ENCODE assay signal across 9 cellular contexts in the genomic region with DNA sequence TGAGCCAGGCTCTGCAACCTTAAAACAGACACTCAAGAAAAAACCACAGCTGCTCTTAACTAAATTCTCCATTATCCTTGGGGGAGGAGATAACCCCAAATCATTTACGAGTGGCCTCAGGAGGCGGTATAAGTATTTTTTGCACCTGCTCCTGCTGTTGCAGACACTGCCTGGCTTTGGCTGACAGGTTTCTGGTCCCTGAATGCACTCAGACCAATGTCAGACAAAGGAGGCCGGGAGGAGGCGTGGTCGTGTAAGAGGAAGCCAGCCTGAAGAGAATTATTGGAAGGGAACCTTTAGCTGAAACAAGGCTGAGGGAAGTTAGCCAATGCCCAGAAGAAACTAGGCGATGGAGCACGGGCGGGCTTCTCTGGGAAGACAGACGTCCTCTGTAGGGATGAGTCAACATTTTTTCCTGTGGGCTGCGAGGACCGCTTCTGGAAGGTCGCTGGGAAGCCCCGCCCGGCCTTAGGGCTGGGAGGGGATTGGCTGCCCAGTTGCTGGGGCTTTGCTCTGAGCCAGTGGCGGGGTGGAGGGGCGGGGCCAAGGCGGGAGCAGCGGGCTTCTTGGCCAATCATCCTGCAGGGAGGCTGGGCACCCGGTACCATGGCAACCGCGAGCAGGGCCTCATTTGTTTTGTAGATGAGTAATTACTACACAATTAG.
A peak's percentile ranks its signal among the peaks of the same experiment; 100 is the strongest.
DNase-seq lines count a peak whose midpoint lies in the region; ATAC-seq and TF ChIP-seq lines count a peak whose summit lies in the region.
"Had no signal": no experiment of that assay in that cellular context is flagged by ENCODE, and none has a peak within 500 bp of the region (broad histone marks: within the 10 kb centered on the region; RNA-seq: fewer than 3 reads in every experiment).

No MANE protein-coding gene starts in this region.

- peak overlapping the region; percentile 61 to 88 (median 82) for H3K27ac ChIP-seq in stomach

- H3K9me3 ChIP-seq in stomach, result no peaks in the 10 kb centered on the region
- H3K9me3 ChIP-seq: HAP-1 had no signal

- H3K4me3 ChIP-seq in stomach, result peak overlapping the region; percentile 29 to 39 (median 34)
- H3K4me3 ChIP-seq: HAP-1 had no signal

- no peak overlapping the region for H3K27ac Mint-ChIP-seq in activated CD8-positive, alpha-beta T cell treated with anti-CD3 and anti-CD28 coated beads, Interleukin-2, amount 10 ng/mL, durations not matched to agents 7 days and 5 days

- H3K4me3 Mint-ChIP-seq in activated CD8-positive, alpha-beta T cell treated with anti-CD3 and anti-CD28 coated beads, Interleukin-2, amount 10 ng/mL, durations not matched to agents 7 days and 5 days, result no peak overlapping the region

- no peaks in the 10 kb centered on the region for H3K27me3 ChIP-seq in stomach

- no peak for TF ChIP-seq EP300 in stomach (IDR thresholded peaks at IDR 0.05)

- H3K9me3 Mint-ChIP-seq in activated CD8-positive, alpha-beta T cell treated with anti-CD3 and anti-CD28 coated beads, Interleukin-2, amount 10 ng/mL, durations not matched to agents 7 days and 5 days (ENCODE audit: insufficient read depth), result no peaks in the 10 kb centered on the region

- H3K27me3 Mint-ChIP-seq in activated CD8-positive, alpha-beta T cell treated with anti-CD3 and anti-CD28 coated beads, Interleukin-2, amount 10 ng/mL, durations not matched to agents 7 days and 5 days (ENCODE audit: low read depth), result no peaks in the 10 kb centered on the region

- peak in 1 of 7 experiments; percentile 13 for TF ChIP-seq CTCF in stomach (IDR thresholded peaks at IDR 0.05)

- ATAC-seq in HG02840 (IDR thresholded peaks at IDR 0.05; ENCODE audit: low FRiP score, unreplicated experiment) (peak; percentile 58), HG03135 (IDR thresholded peaks at IDR 0.05; ENCODE audit: unreplicated experiment) (no peak)
- peak; percentile 46 for ATAC-seq in activated CD8-positive, alpha-beta T cell treated with anti-CD3 and anti-CD28 coated beads, Interleukin-2, amount 10 ng/mL, durations not matched to agents 7 days and 5 days

- TF ChIP-seq POLR2A in stomach (IDR thresholded peaks at IDR 0.05), result no peak

- peaks cover 7 to 43% (median 24%) of the 10 kb centered on the region in 4 donors for H3K4me1 ChIP-seq in stomach

- intact Hi-C loops in stomach (cut with DNase I; ENCODE audit: low total_unique reads), result no loop called here

- CTCF ChIA-PET in activated CD8-positive, alpha-beta T cell treated with anti-CD3 and anti-CD28 coated beads, Interleukin-2, amount 10 ng/mL, durations not matched to agents 7 days and 5 days (lab: Charles Lee), result interaction anchor here (1.0 to 3.9 kb wide), 4 partner anchors 9 to 420 kb away, joined by 3 to 29 read pairs (median 9); no protein-coding TSS in a partner anchor

- H3K36me3 Mint-ChIP-seq in activated CD8-positive, alpha-beta T cell treated with anti-CD3 and anti-CD28 coated beads, Interleukin-2, amount 10 ng/mL, durations not matched to agents 7 days and 5 days (ENCODE audit: low read depth), result peaks cover 12% of the 10 kb centered on the region

- DNase-seq in C1 segment of cervical spinal cord (lab: John Stamatoyannopoulos, UW), result peak; percentile 73 to 99 (median 96)
- peak; percentile 98 for DNase-seq in NCI-H510A treated with DMSO at 0.1 percent for 48 hours (lab: John Stamatoyannopoulos, UW)
- peak; percentile 27 for DNase-seq in activated CD8-positive, alpha-beta T cell treated with anti-CD3 and anti-CD28 coated beads, Interleukin-2, amount 10 ng/mL, durations not matched to agents 7 days and 5 days
- peak; percentile 99 for DNase-seq in fibroblast of gingiva (ENCODE audit: low read depth)
- DNase-seq in midbrain (lab: John Stamatoyannopoulos, UW), result peak; percentile 99
- DNase-seq in stomach, result peak; percentile 92

- 6 to 28% (median 10%) methylated on average over 16 to 21 of the region's 21 CpGs for WGBS in stomach, 5 donors

- peaks cover 17% of the 10 kb centered on the region for H3K4me1 Mint-ChIP-seq in activated CD8-positive, alpha-beta T cell treated with anti-CD3 and anti-CD28 coated beads, Interleukin-2, amount 10 ng/mL, durations not matched to agents 7 days and 5 days (ENCODE audit: low read depth)

- H3K36me3 ChIP-seq in stomach, result peaks cover 0 to 3% (median 0%) of the 10 kb centered on the region in 4 donors
- H3K36me3 ChIP-seq: HAP-1 had no signal

- POLR2A ChIA-PET in activated CD8-positive, alpha-beta T cell treated with anti-CD3 and anti-CD28 coated beads, Interleukin-2, amount 10 ng/mL, durations not matched to agents 7 days and 5 days (lab: Charles Lee), result no interaction called here

Comparison
In these comparisons a context has a peak if more than half of its experiments do, and no peak if none do; other contexts are left out.
1. DNase-seq: peak in every context shown above with its lines; median percentile 99 in fibroblast of gingiva; 99 in midbrain; 98 in NCI-H510A treated with DMSO at 0.1 percent for 48 hours; 96 in C1 segment of cervical spinal cord; 92 in stomach; 27 in activated CD8-positive, alpha-beta T cell treated with anti-CD3 and anti-CD28 coated beads, Interleukin-2, amount 10 ng/mL, durations not matched to agents 7 days and 5 days.